ENCODE assay signal across 1 cellular context in genomic region chr6:3266170-3266569, GRCh38.
TF ChIP-seq lines count a peak whose summit lies in the region.

No MANE protein-coding gene starts in this region.

TF ChIP-seq in K562, 482 proteins besides CTCF, POLR2A, EP300 and RAD21:
- TF ChIP-seq HNRNPUL1 (IDR thresholded peaks at IDR 0.05; ENCODE audit: low read length) (no peak), SUPT5H (IDR thresholded peaks at IDR 0.05) (peak; percentile 22; the same call in 1 of the 2 replicates), POLR2G (IDR thresholded peaks at IDR 0.05; ENCODE audit: low read depth, low read length) (peak; percentile 29; the same call in 1 of the 2 replicates), CHAMP1 (IDR thresholded peaks at IDR 0.05) (no peak)
